Comparison of ENCODE assay signal across 15 cellular contexts in genomic region chr17:83072600-83073358, GRCh38. TPM values are rescaled to one million over a fixed set of nuclear protein-coding genes. Genes with fewer than 3 reads are reported as not detected.
"Had no signal": no experiment of that assay in that cellular context is flagged by ENCODE, and none has a peak within 500 bp of the region (broad histone marks: within the 10 kb centered on the region; RNA-seq: fewer than 3 reads in every experiment).

No MANE protein-coding gene starts in this region.

- H3K9ac ChIP-seq: parathyroid adenoma had no signal

- H3K4me3 ChIP-seq: lower lobe of right lung had no signal

- DNase-seq: activated CD4-positive, alpha-beta T cell treated with anti-CD3 and anti-CD28 coated beads, Interleukin-2, amount 10 ng/mL, durations not matched to agents 24 days and 14 days; activated CD8-positive, alpha-beta memory T cell treated with anti-CD3 and anti-CD28 coated beads, Interleukin-2, amount 50 U/mL, for 4 hours; activated CD8-positive, alpha-beta T cell treated with anti-CD3 and anti-CD28 coated beads, Interleukin-2, amount 10 ng/mL, durations not matched to agents 7 days and 5 days; activated gamma-delta T cell; activated T-cell treated with anti-CD3 and anti-CD28 coated beads, Interleukin-2, amount 50 U/mL, for 72 hours; cortex of kidney; effector CD8-positive, alpha-beta T cell; head of caudate nucleus; left cardiac atrium; stimulated activated CD4-positive, alpha-beta T cell treated with anti-CD3 and anti-CD28 coated beads, Interleukin-1b, Interleukin-23, amount 100 ng/mL, for 48 hours; stimulated activated naive CD8-positive, alpha-beta T cell treated with anti-CD3 and anti-CD28 coated beads, Interleukin-15, amount 100 ng/mL, for 72 hours had no signal

- H3K27ac ChIP-seq: lower lobe of right lung, parathyroid adenoma had no signal

- H3K9me3 ChIP-seq: lower lobe of right lung had no signal

- FAIRE-seq: frontal cortex had no signal

- H3K36me3 ChIP-seq: lower lobe of right lung had no signal

- H2AFZ ChIP-seq: parathyroid adenoma had no signal

- H3K79me2 ChIP-seq: parathyroid adenoma had no signal

RNA-seq across cellular contexts. Expression of gene METRNL, which starts 6.6 kb away (rescaled TPM):
- polyA plus RNA-seq: naive thymus-derived CD4-positive, alpha-beta T cell had no signal
